In the genomic region with DNA sequence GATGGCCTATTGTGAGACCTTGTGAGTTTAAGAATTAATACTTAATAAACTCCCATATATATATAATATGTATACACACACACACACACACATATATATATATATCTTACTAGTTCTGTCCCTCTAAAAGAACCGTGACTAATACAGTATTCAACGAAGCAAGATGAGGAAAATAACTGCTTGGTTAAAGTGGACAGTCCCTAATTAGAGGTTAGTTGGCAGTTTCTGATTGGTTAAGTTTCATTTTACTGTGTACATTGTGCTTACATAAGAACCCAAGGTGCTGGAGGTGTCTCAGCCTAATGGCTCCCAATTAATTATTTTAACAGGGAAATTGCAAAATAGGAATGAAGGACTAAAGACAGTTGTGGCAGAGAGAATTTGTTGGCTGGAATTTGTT, we compare ENCODE assay signal across 19 cellular contexts.
"Had no signal": no experiment of that assay in that cellular context is flagged by ENCODE, and none has a peak within 500 bp of the region (broad histone marks: within the 10 kb centered on the region; RNA-seq: fewer than 3 reads in every experiment).

No MANE protein-coding gene starts in this region.

- H3K27ac Mint-ChIP-seq: activated CD8-positive, alpha-beta T cell treated with anti-CD3 and anti-CD28 coated beads, Interleukin-2, amount 10 ng/mL, durations not matched to agents 7 days and 5 days; activated naive CD8-positive, alpha-beta T cell treated with anti-CD3 and anti-CD28 coated beads, Interleukin-2, amount 10 ng/mL, durations not matched to agents 7 days and 5 days; T-helper 1 cell treated with Interleukin-12 subunit alpha and Interleukin-12 subunit beta and Interleukin-4 antibody, amounts not matched to agents 30 μg/mL and 1 μg/mL, for 36 hours had no signal

- H3K4me3 Mint-ChIP-seq: activated CD8-positive, alpha-beta T cell treated with anti-CD3 and anti-CD28 coated beads, Interleukin-2, amount 10 ng/mL, durations not matched to agents 7 days and 5 days; activated naive CD8-positive, alpha-beta T cell treated with anti-CD3 and anti-CD28 coated beads, Interleukin-2, amount 10 ng/mL, durations not matched to agents 7 days and 5 days; T-helper 1 cell treated with Interleukin-12 subunit alpha and Interleukin-12 subunit beta and Interleukin-4 antibody, amounts not matched to agents 30 μg/mL and 1 μg/mL, for 36 hours had no signal

- H3K36me3 ChIP-seq: MG63, Peyer's patch had no signal

- H3K9me3 Mint-ChIP-seq: T-helper 1 cell treated with Interleukin-12 subunit alpha and Interleukin-12 subunit beta and Interleukin-4 antibody, amounts not matched to agents 30 μg/mL and 1 μg/mL, for 36 hours had no signal

- H3K4me1 ChIP-seq: body of pancreas, Peyer's patch had no signal

- H3K9me3 ChIP-seq: body of pancreas, MG63, Peyer's patch had no signal

- H3K36me3 Mint-ChIP-seq: activated naive CD8-positive, alpha-beta T cell treated with anti-CD3 and anti-CD28 coated beads, Interleukin-2, amount 10 ng/mL, durations not matched to agents 7 days and 5 days had no signal

- H3K27me3 ChIP-seq: body of pancreas, MG63, Peyer's patch had no signal

- H3K4me3 ChIP-seq: body of pancreas, MG63, Peyer's patch had no signal

- DNase-seq: activated CD4-positive, alpha-beta T cell treated with anti-CD3 and anti-CD28 coated beads for 48 hours; activated CD4-positive, alpha-beta T cell treated with anti-CD3 and anti-CD28 coated beads, Interleukin-2, amount 50 U/mL, for 4 hours; activated CD4-positive, CD25-positive, alpha-beta regulatory T cell treated with anti-CD3 and anti-CD28 coated beads, Interleukin-2, amount 50 U/mL, for 72 hours; activated CD8-positive, alpha-beta memory T cell treated with anti-CD3 and anti-CD28 coated beads, Interleukin-2, amount 50 U/mL, for 48 hours; activated CD8-positive, alpha-beta T cell treated with anti-CD3 and anti-CD28 coated beads, Interleukin-2, amount 10 ng/mL, durations not matched to agents 7 days and 5 days; activated naive CD8-positive, alpha-beta T cell treated with anti-CD3 and anti-CD28 coated beads, Interleukin-2, amount 10 ng/mL, durations not matched to agents 7 days and 5 days; activated T-cell treated with anti-CD3 and anti-CD28 coated beads, Interleukin-2, amount 50 U/mL, for 1 hour; aorta; body of pancreas; MG63; NCI-H1105; NCI-H1436; NCI-H1694 treated with DMSO at 0.1 percent for 48 hours; NCI-H2081; NCI-H510A treated with DMSO at 0.1 percent for 48 hours; NCI-H69; Peyer's patch; SHP77 had no signal

- H3K27ac ChIP-seq: body of pancreas, Peyer's patch had no signal
